ENCODE assay signal across 20 cellular contexts in genomic region chr21:36093512-36093911, GRCh38. TPM values are rescaled to one million over a fixed set of nuclear protein-coding genes. Genes with fewer than 3 reads are reported as not detected.
DNase-seq lines count a peak whose midpoint lies in the region; ATAC-seq, FAIRE-seq and TF ChIP-seq lines count a peak whose summit lies in the region.
"Had no signal": no experiment of that assay in that cellular context is flagged by ENCODE, and none has a peak within 500 bp of the region (broad histone marks: within the 10 kb centered on the region; RNA-seq: fewer than 3 reads in every experiment).

No MANE protein-coding gene starts in this region.

- no peak for TF ChIP-seq EP300 in GM12878 (IDR thresholded peaks at IDR 0.05; ENCODE audit: borderline replicate concordance in 1 of 2, control insufficient read depth in 1 of 2, low read depth in 2 of 2, low read length in 2 of 2)

- TF ChIP-seq CTCF in HEK293 (tag by site-specific recombination; IDR thresholded peaks at IDR 0.05) (no peak), GM12878 (IDR thresholded peaks at IDR 0.05 in 2 of 3, conservative IDR thresholded peaks at IDR 0.05 in 1 of 3; ENCODE audit: control insufficient read depth in 2 of 3, extremely low read depth in 1 of 3, insufficient read depth in 1 of 3, low read depth in 3 of 3, low read length in 3 of 3) (no peak), endodermal cell (conservative IDR thresholded peaks at IDR 0.05) (no peak), nephron progenitor cell (IDR thresholded peaks at IDR 0.05) (no peak)

- no peak overlapping the region for H2AFZ ChIP-seq in GM12878 (ENCODE audit: control insufficient read depth, low read depth, low read length)

- H3K36me3 Mint-ChIP-seq in endodermal cell (ENCODE audit: low read depth) (peaks cover 6% of the 10 kb centered on the region), nephron progenitor cell (ENCODE audit: low read depth) (peaks cover 12% of the 10 kb centered on the region)

- H3K9ac ChIP-seq in GM12878 (ENCODE audit: control insufficient read depth, insufficient read depth, low read length) (no peak overlapping the region), endodermal cell (ENCODE audit: extremely low read depth, low read length, poor library complexity, severe bottlenecking) (no peak overlapping the region)
- H3K9ac ChIP-seq: BLaER1 had no signal

- peaks cover 2% of the 10 kb centered on the region for H3K27me3 Mint-ChIP-seq in endodermal cell (ENCODE audit: insufficient read depth)
- H3K27me3 Mint-ChIP-seq in nephron progenitor cell (ENCODE audit: low read depth, poor library complexity) = peaks cover 5% of the 10 kb centered on the region

- SMC1A ChIA-PET in GM12878 (lab: Charles Lee; ENCODE audit: uncharacterized antibody, unreplicated experiment) = no interaction called here

- H3K4me2 ChIP-seq in GM12878 (ENCODE audit: control insufficient read depth, insufficient read depth) = no peak overlapping the region
- H3K4me2 ChIP-seq: BLaER1 had no signal

- H3K4me3 ChIP-seq in HEK293 (ENCODE audit: low read depth, low read length) = no peak overlapping the region
- H3K4me3 ChIP-seq in GM12878 = no peak overlapping the region
- H3K4me3 ChIP-seq in endodermal cell (ENCODE audit: low read length) = peak overlapping the region; percentile 66
- H3K4me3 ChIP-seq: BLaER1 had no signal

- peaks cover 4% of the 10 kb centered on the region; the same call in 1 of the 2 replicates for H3K4me1 ChIP-seq in HEK293 (ENCODE audit: control insufficient read depth, insufficient read depth, low read length)
- no peaks in the 10 kb centered on the region for H3K4me1 ChIP-seq in GM12878 (ENCODE audit: control insufficient read depth, insufficient read depth, low read length)
- peaks cover 6% of the 10 kb centered on the region for H3K4me1 ChIP-seq in endodermal cell (ENCODE audit: control insufficient read depth, insufficient read depth, low read length)

- H3K79me2 ChIP-seq in GM12878 (ENCODE audit: control insufficient read depth, insufficient read depth, low read length) = no peaks in the 10 kb centered on the region

- H3K4me1 Mint-ChIP-seq in endodermal cell (peaks cover 11% of the 10 kb centered on the region), nephron progenitor cell (peaks cover 18% of the 10 kb centered on the region)
- H3K4me1 Mint-ChIP-seq: CD8-positive, alpha-beta memory T cell had no signal

- intact Hi-C loops in GM12878 (cut with micrococcal nuclease; ENCODE audit: unreplicated experiment) = no loop called here

- no peak for FAIRE-seq in GM12878 (lab: Jason Lieb, UNC)
- FAIRE-seq: GM12892 had no signal

- DNase-seq in GM12878 (ENCODE audit: low read depth, low spot score) = no peak
- no peak for DNase-seq in endodermal cell
- no peak for DNase-seq in nephron progenitor cell
- DNase-seq in AG08396 (ENCODE audit: low spot score) = no peak
- no peak for DNase-seq in HuH-7.5 (ENCODE audit: low spot score)
- DNase-seq: Calu3; CD4-positive, alpha-beta T cell; CD8-positive, alpha-beta memory T cell; DMS53; DMS79 treated with DMSO at 0.1 percent for 48 hours; GF-D8; GOT3; H7; HCEC 1CT had no signal

- H3K4me3 Mint-ChIP-seq in endodermal cell (no peak overlapping the region), nephron progenitor cell (no peak overlapping the region)
- H3K4me3 Mint-ChIP-seq: B cell; CD4-positive, alpha-beta T cell; CD8-positive, alpha-beta memory T cell had no signal

- H3K27ac ChIP-seq in HEK293 (ENCODE audit: extremely low read depth, low read depth, low read length) = no peak overlapping the region
- H3K27ac ChIP-seq in GM12878 (ENCODE audit: control insufficient read depth, insufficient read depth) = no peak overlapping the region
- no peak overlapping the region for H3K27ac ChIP-seq in endodermal cell (ENCODE audit: low read depth, low read length)
- H3K27ac ChIP-seq: BLaER1, C4-2B had no signal

- WGBS in GM12878 (ENCODE audit: insufficient coverage, insufficient replicate concordance, low lambda C conversion rate, missing lambda C conversion rate) = 8% methylated on average over 1 of the region's 1 CpG
- WGBS in endodermal cell (ENCODE audit: insufficient coverage in 1 of 2, insufficient read length in 1 of 2), 2 experiments = 91 to 100% methylated on average over 1 of the region's 1 CpG

- no peak for TF ChIP-seq POLR2A in GM12878 (IDR thresholded peaks at IDR 0.05; ENCODE audit: low read depth, low read length)

- H3K27ac Mint-ChIP-seq in endodermal cell (no peak overlapping the region), nephron progenitor cell (peak overlapping the region; percentile 63)
- H3K27ac Mint-ChIP-seq: B cell; CD4-positive, alpha-beta T cell had no signal

- CTCF ChIA-PET in HEK293 (lab: Yijun Ruan, JAX) = interaction anchor here (1.7 kb wide), 1 partner anchor 11 kb away, joined by 4 read pairs; no protein-coding TSS in a partner anchor
- CTCF ChIA-PET in GM12878 (lab: Yijun Ruan, JAX) = no interaction called here

- H3K9me3 ChIP-seq in HEK293 (ENCODE audit: control insufficient read depth, insufficient read depth, low read depth, low read length) (no peaks in the 10 kb centered on the region), GM12878 (replicated peaks; ENCODE audit: control insufficient read depth, insufficient read depth, low read length) (peaks cover 13% of the 10 kb centered on the region; the same call in 2 of the 3 replicates), endodermal cell (ENCODE audit: control insufficient read depth, low read length) (peaks cover 37% of the 10 kb centered on the region)

- RAD21 ChIA-PET in GM12878 (lab: Charles Lee; ENCODE audit: unreplicated experiment) = no interaction called here

- POLR2A ChIA-PET in HEK293 (lab: Yijun Ruan, JAX) (interaction anchor here (0.6 kb wide), 1 partner anchor 35 kb away, joined by 6 read pairs; no protein-coding TSS in a partner anchor), GM12878 (lab: Charles Lee) (no interaction called here)

- H3K9me3 Mint-ChIP-seq in endodermal cell (peaks cover 62% of the 10 kb centered on the region), nephron progenitor cell (peaks cover 38% of the 10 kb centered on the region)

- H3K36me3 ChIP-seq in HEK293 (ENCODE audit: control insufficient read depth in 2 of 2, insufficient read depth in 1 of 2, low read length in 2 of 2) (no peaks in the 10 kb centered on the region), GM12878 (ENCODE audit: control insufficient read depth in 2 of 2, insufficient read depth in 2 of 2, low read length in 1 of 2) (no peaks in the 10 kb centered on the region), endodermal cell (ENCODE audit: control insufficient read depth, insufficient read depth, low read length) (no peaks in the 10 kb centered on the region)
- H3K36me3 ChIP-seq: BLaER1 had no signal

- in situ Hi-C loops in GM12878 (cut with MboI) = no loop called here

- no peak for ATAC-seq in GM12878
- no peak for ATAC-seq in HG03432 (IDR thresholded peaks at IDR 0.05; ENCODE audit: unreplicated experiment)

- H3K27me3 ChIP-seq in GM12878 (replicated peaks in 1 of 2; ENCODE audit: control insufficient read depth in 2 of 2, insufficient read depth in 2 of 2, low read length in 1 of 2) (no peaks in the 10 kb centered on the region), endodermal cell (ENCODE audit: control insufficient read depth, insufficient read depth, low read length, poor library complexity, severe bottlenecking) (no peaks in the 10 kb centered on the region)
- H3K27me3 ChIP-seq: BLaER1 had no signal

- TF ChIP-seq RAD21 in GM12878 (IDR thresholded peaks at IDR 0.05; ENCODE audit: insufficient read depth, low read depth, low read length) = no peak

- H4K20me1 ChIP-seq in GM12878 (ENCODE audit: control insufficient read depth, insufficient read depth) = no peaks in the 10 kb centered on the region
- H4K20me1 ChIP-seq: BLaER1 had no signal

- no TSS peak for BruUV-seq in GM12878 (replicated peaks; lab: Mats Ljungman, UMichigan)

RNA-seq across cellular contexts. Expression of gene CBR1, which starts 23.7 kb away (rescaled TPM):
- 5.4 and 10.0 TPM in 2 replicates for total RNA-seq in GM12878 (2013; cell fraction: nucleolus; rRNA removed)
- total RNA-seq in GM12878 (2014; rRNA removed) (103 and 116 TPM in 2 replicates), GM12878 (2014; rRNA removed; fragmentation: Illumina TruSeq; extraction: Trizol) (46.8 and 47.6 TPM in 2 replicates), GM12878 (2021) (66.6 and 68.0 TPM in 2 replicates), endodermal cell (10 to 100 TPM in 1 of 2 donors, under 1 TPM in 1; 0.40 to 15.1 TPM)
- 16.0 TPM for polyA plus RNA-seq in GM12878 (2011; ENCODE audit: low read depth)
- polyA plus RNA-seq in GM12878 (2011; rRNA removed) (18.5 and 21.5 TPM in 2 replicates), GM12878 (2014; fragmentation: Illumina TruSeq; extraction: Trizol) (26.9 and 37.3 TPM in 2 replicates), GM12878 (2014; fragmentation: Nextera tagmentation; extraction: Ambion mirVana) (10 to 100 TPM; 16.9 to 42.2 TPM), GM12878 (2014; rRNA removed) (138 and 139 TPM in 2 replicates), GM12878 (2016; fragmentation: Nextera tagmentation; extraction: Ambion mirVana) (100 to 1,000 TPM; 119 to 126 TPM)
- polyA plus RNA-seq in GM12878 (2011; cell fraction: cytosol; rRNA removed) = 38.3 and 60.3 TPM in 2 replicates
- 24.5 and 34.7 TPM in 2 replicates for polyA plus RNA-seq in GM12878 (2011; cell fraction: nucleus; rRNA removed)
- 22.8 and 25.9 TPM in 2 replicates for polyA plus RNA-seq in GM12878 (2012)
- polyA minus RNA-seq in GM12878 (2011; rRNA and poly(A)+ RNA removed) = 8.2 and 14.3 TPM in 2 replicates
- polyA minus RNA-seq in GM12878 (2011; cell fraction: cytosol; rRNA and poly(A)+ RNA removed) = 5.7 and 9.9 TPM in 2 replicates
- 10.4 and 16.0 TPM in 2 replicates for polyA minus RNA-seq in GM12878 (2011; cell fraction: nucleus; rRNA and poly(A)+ RNA removed)
- polyA plus RNA-seq in endodermal cell (2013, experiment 1 of 2) = 35.6 TPM
- polyA plus RNA-seq in endodermal cell (2013, experiment 2 of 2) = 31.5 TPM

RNA-seq across cellular contexts. Expression of gene SETD4, which starts 33.2 kb away (rescaled TPM):
- total RNA-seq in GM12878 (2013; cell fraction: nucleolus; rRNA removed) = 64.4 and 79.2 TPM in 2 replicates
- total RNA-seq in GM12878 (2014; rRNA removed) (10.3 and 10.4 TPM in 2 replicates), GM12878 (2014; rRNA removed; fragmentation: Illumina TruSeq; extraction: Trizol) (14.6 and 15.0 TPM in 2 replicates), GM12878 (2021) (15.6 and 18.8 TPM in 2 replicates), endodermal cell (10 to 100 TPM; 27.8 to 31.9 TPM)
- 7.3 TPM for polyA plus RNA-seq in GM12878 (2011; ENCODE audit: low read depth)
- polyA plus RNA-seq in GM12878 (2011; rRNA removed) (21.6 and 23.3 TPM in 2 replicates), GM12878 (2014; fragmentation: Illumina TruSeq; extraction: Trizol) (18.3 and 21.6 TPM in 2 replicates), GM12878 (2014; fragmentation: Nextera tagmentation; extraction: Ambion mirVana) (10 to 100 TPM; 26.2 to 37.0 TPM), GM12878 (2014; rRNA removed) (17.6 TPM in 2 replicates), GM12878 (2016; fragmentation: Nextera tagmentation; extraction: Ambion mirVana) (10 to 100 TPM; 18.0 to 22.6 TPM)
- polyA plus RNA-seq in GM12878 (2011; cell fraction: cytosol; rRNA removed) = 16.9 and 17.7 TPM in 2 replicates
- 39.9 and 45.9 TPM in 2 replicates for polyA plus RNA-seq in GM12878 (2011; cell fraction: nucleus; rRNA removed)
- 8.0 and 8.2 TPM in 2 replicates for polyA plus RNA-seq in GM12878 (2012)
- polyA minus RNA-seq in GM12878 (2011; rRNA and poly(A)+ RNA removed) = 17.3 and 26.0 TPM in 2 replicates
- 9.6 and 12.6 TPM in 2 replicates for polyA minus RNA-seq in GM12878 (2011; cell fraction: cytosol; rRNA and poly(A)+ RNA removed)
- 15.8 and 25.6 TPM in 2 replicates for polyA minus RNA-seq in GM12878 (2011; cell fraction: nucleus; rRNA and poly(A)+ RNA removed)
- 26.0 TPM for polyA plus RNA-seq in endodermal cell (2013, experiment 1 of 2)
- polyA plus RNA-seq in endodermal cell (2013, experiment 2 of 2) = 24.1 TPM

RNA-seq across cellular contexts. Expression of gene CBR3, which starts 41.4 kb away (rescaled TPM):
- 0.35 and 0.61 TPM in 2 replicates for total RNA-seq in GM12878 (2013; cell fraction: nucleolus; rRNA removed)
- total RNA-seq in GM12878 (2014; rRNA removed) (8.9 and 9.1 TPM in 2 replicates), GM12878 (2014; rRNA removed; fragmentation: Illumina TruSeq; extraction: Trizol) (9.2 and 10.5 TPM in 2 replicates), GM12878 (2021) (14.1 and 15.2 TPM in 2 replicates), endodermal cell (not detected)
- 0.93 TPM for polyA plus RNA-seq in GM12878 (2011; ENCODE audit: low read depth)
- polyA plus RNA-seq in GM12878 (2011; rRNA removed) (0.48 and 0.72 TPM in 2 replicates), GM12878 (2014; fragmentation: Illumina TruSeq; extraction: Trizol) (6.6 and 7.5 TPM in 2 replicates), GM12878 (2014; fragmentation: Nextera tagmentation; extraction: Ambion mirVana) (10 to 100 TPM in 1 of 2 experiments, 1 to 10 TPM in 1; 4.4 to 11.9 TPM), GM12878 (2014; rRNA removed) (13.7 and 17.2 TPM in 2 replicates), GM12878 (2016; fragmentation: Nextera tagmentation; extraction: Ambion mirVana) (10 to 100 TPM; 16.2 to 16.4 TPM)
- 0.46 and 0.57 TPM in 2 replicates for polyA plus RNA-seq in GM12878 (2011; cell fraction: cytosol; rRNA removed)
- polyA plus RNA-seq in GM12878 (2011; cell fraction: nucleus; rRNA removed) = 0.19 and 0.28 TPM in 2 replicates
- polyA plus RNA-seq in GM12878 (2012) = 0.60 and 0.80 TPM in 2 replicates
- polyA minus RNA-seq in GM12878 (2011; rRNA and poly(A)+ RNA removed) = 0.22 and 0.46 TPM in 2 replicates
- not detected in 2 replicates for polyA minus RNA-seq in GM12878 (2011; cell fraction: cytosol; rRNA and poly(A)+ RNA removed)
- polyA minus RNA-seq in GM12878 (2011; cell fraction: nucleus; rRNA and poly(A)+ RNA removed) = 0.36 TPM in 1 of 2 replicates, not detected in the other
- 0.32 TPM for polyA plus RNA-seq in endodermal cell (2013, experiment 1 of 2)
- polyA plus RNA-seq in endodermal cell (2013, experiment 2 of 2) = 0.37 TPM
